In genomic region chr4:138241281-138242075, GRCh38 we compare ENCODE assay signal across 8 cellular contexts. TPM values are rescaled to one million over a fixed set of nuclear protein-coding genes. Genes with fewer than 3 reads are reported as not detected.
DNase-seq lines count a peak whose midpoint lies in the region; ATAC-seq and TF ChIP-seq lines count a peak whose summit lies in the region.

No MANE protein-coding gene starts in this region.

- H3K36me3 ChIP-seq in HUES64 (ENCODE audit: insufficient read depth, low read length) = peaks cover 3% of the 10 kb centered on the region; the same call in 1 of the 2 replicates
- H3K36me3 ChIP-seq in iPS-20b (ENCODE audit: insufficient read depth, low read depth, low read length) = peaks cover 1% of the 10 kb centered on the region
- H3K36me3 ChIP-seq in suprapubic skin = no peaks in the 10 kb centered on the region

- H3K27ac ChIP-seq in AG04450 (ENCODE audit: low read depth, low read length) (peak overlapping the region; percentile 98), HUES64 (ENCODE audit: low read depth, low read length) (peak overlapping the region; percentile 99), iPS-20b (ENCODE audit: low read length) (peak overlapping the region; percentile 88), suprapubic skin (no peak overlapping the region)

- no peaks in the 10 kb centered on the region for H3K9me3 ChIP-seq in AG04450 (ENCODE audit: control insufficient read depth, insufficient read depth, low read length)
- H3K9me3 ChIP-seq in HUES64 (ENCODE audit: insufficient read depth, low read depth, low read length) = no peaks in the 10 kb centered on the region
- no peaks in the 10 kb centered on the region for H3K9me3 ChIP-seq in iPS-20b (ENCODE audit: insufficient read depth, low read depth, low read length)
- no peaks in the 10 kb centered on the region for H3K9me3 ChIP-seq in suprapubic skin

- H3K9me3 Mint-ChIP-seq in activated T-helper 17 cell treated with anti-CD3 and anti-CD28 coated beads, Interleukin-2, amount 50 U/mL, for 72 hours = peaks cover 2% of the 10 kb centered on the region

- H3K4me1 Mint-ChIP-seq in activated T-helper 17 cell treated with anti-CD3 and anti-CD28 coated beads, Interleukin-2, amount 50 U/mL, for 72 hours = peaks cover 11% of the 10 kb centered on the region

- WGBS in HUES64 = 13% methylated on average over 13 of the region's 13 CpGs
- 63% methylated on average over 13 of the region's 13 CpGs for WGBS in suprapubic skin

- H3K4me3 ChIP-seq in AG04450 (ENCODE audit: low read depth, low read length) (peak overlapping the region; percentile 72), HUES64 (ENCODE audit: low read length) (peak overlapping the region; percentile 72), iPS-20b (ENCODE audit: low read length) (peak overlapping the region; percentile 90), suprapubic skin (peak overlapping the region; percentile 37)

- peak; percentile 5 for ATAC-seq in GM18867 (IDR thresholded peaks at IDR 0.05; ENCODE audit: unreplicated experiment)
- ATAC-seq in activated T-helper 17 cell treated with anti-CD3 and anti-CD28 coated beads, Interleukin-2, amount 50 U/mL, for 72 hours (replicated peaks) = peak; percentile 11

- H3K27ac Mint-ChIP-seq in activated T-helper 17 cell treated with anti-CD3 and anti-CD28 coated beads, Interleukin-2, amount 50 U/mL, for 72 hours = peak overlapping the region; percentile 90

- H3K27me3 ChIP-seq in AG04450 (ENCODE audit: control insufficient read depth, insufficient read depth, low read length) (no peaks in the 10 kb centered on the region), HUES64 (ENCODE audit: insufficient read depth, low read length) (no peaks in the 10 kb centered on the region), iPS-20b (ENCODE audit: insufficient read depth, low read length) (no peaks in the 10 kb centered on the region), suprapubic skin (no peaks in the 10 kb centered on the region)

- H3K4me3 Mint-ChIP-seq in activated T-helper 17 cell treated with anti-CD3 and anti-CD28 coated beads, Interleukin-2, amount 50 U/mL, for 72 hours = peak overlapping the region; percentile 86

- H3K4me1 ChIP-seq in HUES64 (ENCODE audit: insufficient read depth, low read length) = peaks cover 24% of the 10 kb centered on the region
- peaks cover 12% of the 10 kb centered on the region for H3K4me1 ChIP-seq in iPS-20b (ENCODE audit: insufficient read depth, low read length)
- peaks cover 9% of the 10 kb centered on the region for H3K4me1 ChIP-seq in suprapubic skin

- CTCF ChIA-PET in AG04450 (lab: Charles Lee) (interaction anchor here (3.0 kb wide), 1 partner anchor 439 kb away, joined by 14 read pairs; no protein-coding TSS in a partner anchor), GM10248 (lab: Yijun Ruan, JAX) (interaction anchor here (1.2 to 2.4 kb wide), 5 partner anchors 9 to 16 kb away, joined by 3 to 8 read pairs (median 4); no protein-coding TSS in a partner anchor)

- POLR2A ChIA-PET in AG04450 (lab: Yijun Ruan, JAX) = interaction anchor here (0.6 to 1.3 kb wide), 3 partner anchors 13 to 447 kb away, joined by 3 to 4 read pairs (median 3); no protein-coding TSS in a partner anchor
- POLR2A ChIA-PET in GM10248 (lab: Yijun Ruan, JAX) = no interaction called here

- no peak for DNase-seq in AG04450 (ENCODE audit: low read depth, low spot score)
- no peak for DNase-seq in suprapubic skin (ENCODE audit: low spot score in 2 of 2)
- no peak for DNase-seq in GM10248 (ENCODE audit: extremely low spot score)
- DNase-seq in NCI-H2196 treated with DMSO at 0.1 percent for 48 hours (lab: John Stamatoyannopoulos, UW; ENCODE audit: unreplicated experiment) = no peak

- H3K9ac ChIP-seq in HUES64 (ENCODE audit: low read depth, low read length) (peak overlapping the region; percentile 86), iPS-20b (ENCODE audit: low read depth, low read length) (peak overlapping the region; percentile 98)

- H3K27me3 Mint-ChIP-seq in activated T-helper 17 cell treated with anti-CD3 and anti-CD28 coated beads, Interleukin-2, amount 50 U/mL, for 72 hours = no peaks in the 10 kb centered on the region

- no peak for TF ChIP-seq EP300 in suprapubic skin (IDR thresholded peaks at IDR 0.05)

- peaks cover 4% of the 10 kb centered on the region for H3K36me3 Mint-ChIP-seq in activated T-helper 17 cell treated with anti-CD3 and anti-CD28 coated beads, Interleukin-2, amount 50 U/mL, for 72 hours (ENCODE audit: low read depth)

- no peak for TF ChIP-seq POLR2A in suprapubic skin (IDR thresholded peaks at IDR 0.05)

- TF ChIP-seq CTCF in AG04450 (IDR thresholded peaks at IDR 0.05; ENCODE audit: low read depth, low read length) = no peak
- no peak for TF ChIP-seq CTCF in suprapubic skin (IDR thresholded peaks at IDR 0.05)
- TF ChIP-seq CTCF in GM10248 (IDR thresholded peaks at IDR 0.05; ENCODE audit: control extremely low read depth, extremely low read depth, low read depth, missing control alignments) = no peak

RNA-seq across cellular contexts. Expression of gene SLC7A11, which starts 0.7 kb away (rescaled TPM):
- 59.2 and 80.5 TPM in 2 replicates for polyA plus RNA-seq in AG04450 (2011; rRNA removed)
- 92.4 and 140 TPM in 2 replicates for polyA minus RNA-seq in AG04450 (2011; rRNA and poly(A)+ RNA removed)
- 11.8 TPM for polyA plus RNA-seq in HUES64 (2013, experiment 1 of 2)
- polyA plus RNA-seq in HUES64 (2013, experiment 2 of 2) = 10.0 TPM
- total RNA-seq in activated T-helper 17 cell treated with anti-CD3 and anti-CD28 coated beads, Interleukin-2, amount 50 U/mL, for 72 hours = 1 to 10 TPM; 1.1 to 5.7 TPM
- total RNA-seq in suprapubic skin = 1 to 10 TPM in 2 of 4 donors, under 1 TPM in 2; 0.48 to 2.1 (median 1.2) TPM

Comparison
In these comparisons a context has a peak if more than half of its experiments do, and no peak if none do; other contexts are left out.
1. H3K4me3 ChIP-seq: peak in every context shown above with its lines; median percentile 90 in iPS-20b; 72 in AG04450; 72 in HUES64; 37 in suprapubic skin.